ENCODE assay signal across 20 cellular contexts in genomic region chr2:238565031-238565430, GRCh38.
DNase-seq lines count a peak whose midpoint lies in the region; ATAC-seq and TF ChIP-seq lines count a peak whose summit lies in the region.
"Had no signal": no experiment of that assay in that cellular context is flagged by ENCODE, and none has a peak within 500 bp of the region (broad histone marks: within the 10 kb centered on the region; RNA-seq: fewer than 3 reads in every experiment).

No MANE protein-coding gene starts in this region.

- H3K79me1 ChIP-seq in neuronal stem cell (ENCODE audit: low read depth, low read length), result no peaks in the 10 kb centered on the region

- no CpG with 5 or more reads among the region's 6 CpGs for WGBS in neuronal stem cell (ENCODE audit: extremely low coverage in 2 of 2, insufficient read length in 2 of 2, insufficient replicate concordance in 1 of 2), 2 donors
- 73 to 86% (median 76%) methylated on average over 6 of the region's 6 CpGs for WGBS in spleen, 5 donors

- H4K8ac ChIP-seq in neuronal stem cell (ENCODE audit: low read depth, low read length), result no peak overlapping the region

- H2BK5ac ChIP-seq in neuronal stem cell (ENCODE audit: low read length), result no peak overlapping the region

- no peaks in the 10 kb centered on the region for H3K36me3 Mint-ChIP-seq in natural killer cell treated with Interleukin-12 subunit alpha and Interleukin-12 subunit beta and Interleukin-15 and Interleukin-18, amount 100 ng/mL, for 72 hours
- no peaks in the 10 kb centered on the region for H3K36me3 Mint-ChIP-seq in natural killer cell
- H3K36me3 Mint-ChIP-seq: CD8-positive, alpha-beta T cell had no signal

- no peak overlapping the region for H4K91ac ChIP-seq in neuronal stem cell (ENCODE audit: low read depth, low read length, poor library complexity)

- no peak overlapping the region for H3K18ac ChIP-seq in neuronal stem cell (ENCODE audit: low read length)

- H3K4me1 ChIP-seq in neuronal stem cell (ENCODE audit: control insufficient read depth in 2 of 2, insufficient read depth in 1 of 2, low read depth in 1 of 2, low read length in 2 of 2) (peaks cover 0 to 5% of the 10 kb centered on the region in 2 donors), spleen (no peaks in the 10 kb centered on the region)
- H3K4me1 ChIP-seq: Caco-2 had no signal

- H2AK5ac ChIP-seq in neuronal stem cell (ENCODE audit: low read depth, low read length), result peak overlapping the region; percentile 61

- H3K4me3 ChIP-seq in neuronal stem cell (ENCODE audit: low read length in 2 of 2) (no peak overlapping the region), spleen (no peak overlapping the region)
- H3K4me3 ChIP-seq: A549; BLaER1 treated with 17β-estradiol and CSF1 and Interleukin-3, amounts not matched to agents 10 nM and 100 nM had no signal

- H2BK15ac ChIP-seq in neuronal stem cell (ENCODE audit: low read length), result no peak overlapping the region

- TF ChIP-seq CTCF in natural killer cell (IDR thresholded peaks at IDR 0.05) (no peak), spleen (IDR thresholded peaks at IDR 0.05 in 8 of 11, conservative IDR thresholded peaks at IDR 0.05 in 3 of 11) (no peak)

- H3K27me3 Mint-ChIP-seq in natural killer cell treated with Interleukin-12 subunit alpha and Interleukin-12 subunit beta and Interleukin-15 and Interleukin-18, amount 100 ng/mL, for 72 hours, result no peaks in the 10 kb centered on the region
- peaks cover 6 to 16% of the 10 kb centered on the region in 2 donors for H3K27me3 Mint-ChIP-seq in natural killer cell (ENCODE audit: low read depth in 2 of 2)
- H3K27me3 Mint-ChIP-seq: B cell; CD4-positive, alpha-beta T cell had no signal

- H2BK12ac ChIP-seq in neuronal stem cell (ENCODE audit: low read length), result no peak overlapping the region

- intact Hi-C loops in natural killer cell (cut with micrococcal nuclease), result no loop called here
- intact Hi-C loops in spleen (cut with DNase I; ENCODE audit: low total_unique reads), result no loop called here

- no peaks in the 10 kb centered on the region for H3K9me3 ChIP-seq in neuronal stem cell (replicated peaks in 1 of 2; ENCODE audit: control insufficient read depth in 2 of 2, insufficient read depth in 1 of 2, low read depth in 1 of 2, low read length in 2 of 2)
- no peaks in the 10 kb centered on the region for H3K9me3 ChIP-seq in spleen
- H3K9me3 ChIP-seq: BLaER1 treated with 17β-estradiol and CSF1 and Interleukin-3, amounts not matched to agents 10 nM and 100 nM; Caco-2 had no signal

- H3K27ac ChIP-seq in neuronal stem cell (replicated peaks; ENCODE audit: low read length), result no peak overlapping the region
- no peak overlapping the region for H3K27ac ChIP-seq in spleen
- H3K27ac ChIP-seq: 22Rv1; BLaER1 treated with 17β-estradiol and CSF1 and Interleukin-3, amounts not matched to agents 10 nM and 100 nM; C4-2B had no signal

- no peak overlapping the region for H3K14ac ChIP-seq in neuronal stem cell (ENCODE audit: low read length)

- H2BK120ac ChIP-seq in neuronal stem cell (ENCODE audit: low read depth, low read length), result no peak overlapping the region

- H3K4me2 ChIP-seq in neuronal stem cell (ENCODE audit: insufficient read depth, low read length, poor library complexity, severe bottlenecking), result no peak overlapping the region
- H3K4me2 ChIP-seq: A549; BLaER1 treated with 17β-estradiol and CSF1 and Interleukin-3, amounts not matched to agents 10 nM and 100 nM had no signal

- H3K4ac ChIP-seq in neuronal stem cell (ENCODE audit: low read length), result no peak overlapping the region

- no peak for ATAC-seq in natural killer cell treated with Interleukin-12 subunit alpha and Interleukin-12 subunit beta and Interleukin-15 and Interleukin-18, amount 100 ng/mL, for 72 hours
- ATAC-seq in natural killer cell, result no peak
- ATAC-seq: A549; CD8-positive, alpha-beta T cell had no signal

- no peaks in the 10 kb centered on the region for H3K9me3 Mint-ChIP-seq in natural killer cell treated with Interleukin-12 subunit alpha and Interleukin-12 subunit beta and Interleukin-15 and Interleukin-18, amount 100 ng/mL, for 72 hours
- H3K9me3 Mint-ChIP-seq in natural killer cell, result no peaks in the 10 kb centered on the region
- H3K9me3 Mint-ChIP-seq: CD4-positive, alpha-beta T cell; CD8-positive, alpha-beta T cell had no signal

- H3K23ac ChIP-seq in neuronal stem cell (ENCODE audit: low read depth, low read length, poor library complexity), result no peak overlapping the region

- no peak overlapping the region for H2AFZ ChIP-seq in neuronal stem cell (ENCODE audit: low read length)

- H3K4me1 Mint-ChIP-seq in natural killer cell treated with Interleukin-12 subunit alpha and Interleukin-12 subunit beta and Interleukin-15 and Interleukin-18, amount 100 ng/mL, for 72 hours (ENCODE audit: low read depth in 2 of 2), result no peaks in the 10 kb centered on the region
- H3K4me1 Mint-ChIP-seq in natural killer cell, result no peaks in the 10 kb centered on the region
- H3K4me1 Mint-ChIP-seq: B cell had no signal

- no peaks in the 10 kb centered on the region for H3K36me3 ChIP-seq in neuronal stem cell (replicated peaks in 1 of 2; ENCODE audit: control insufficient read depth in 2 of 2, insufficient read depth in 2 of 2, low read length in 2 of 2)
- H3K36me3 ChIP-seq in spleen, result no peaks in the 10 kb centered on the region
- H3K36me3 ChIP-seq: BLaER1 treated with 17β-estradiol and CSF1 and Interleukin-3, amounts not matched to agents 10 nM and 100 nM had no signal

- peak; percentile 36 for DNase-seq in activated effector memory CD4-positive, alpha-beta T cell treated with anti-CD3 and anti-CD28 coated beads, Interleukin-2, amount 50 U/mL, for 16 hours
- DNase-seq in activated effector memory CD4-positive, alpha-beta T cell treated with Interleukin-2 at 50 U/mL for 16 hours, result no peak
- peak; percentile 25 for DNase-seq in natural killer cell treated with Interleukin-12 subunit alpha and Interleukin-12 subunit beta and Interleukin-15 and Interleukin-18, amount 100 ng/mL, for 72 hours (ENCODE audit: low spot score)
- DNase-seq in natural killer cell (no peak), neuronal stem cell (ENCODE audit: low spot score) (no peak), spleen (peak; percentile 56), NCI-H1436 (lab: John Stamatoyannopoulos, UW) (no peak), NCI-H2107 (lab: John Stamatoyannopoulos, UW) (no peak)
- DNase-seq: AML-193; Caco-2; Calu3; CD4-positive, alpha-beta T cell; CD8-positive, alpha-beta T cell; DMS79 treated with DMSO at 0.1 percent for 48 hours; GF-D8 had no signal

- H3K27me3 ChIP-seq in neuronal stem cell (ENCODE audit: control insufficient read depth in 3 of 3, insufficient read depth in 3 of 3, low read depth in 1 of 3, low read length in 3 of 3) (peaks cover 0 to 12% (median 0%) of the 10 kb centered on the region in 3 experiments), spleen (replicated peaks in 1 of 7) (peaks cover 0 to 48% (median 0%) of the 10 kb centered on the region in 7 donors)
- H3K27me3 ChIP-seq: BLaER1 treated with 17β-estradiol and CSF1 and Interleukin-3, amounts not matched to agents 10 nM and 100 nM had no signal

- H3K9ac ChIP-seq in neuronal stem cell (ENCODE audit: low read depth, low read length, poor library complexity), result no peak overlapping the region
- H3K9ac ChIP-seq: BLaER1 treated with 17β-estradiol and CSF1 and Interleukin-3, amounts not matched to agents 10 nM and 100 nM had no signal

- no peak overlapping the region for H3K4me3 Mint-ChIP-seq in natural killer cell treated with Interleukin-12 subunit alpha and Interleukin-12 subunit beta and Interleukin-15 and Interleukin-18, amount 100 ng/mL, for 72 hours
- H3K4me3 Mint-ChIP-seq in natural killer cell, result no peak overlapping the region
- H3K4me3 Mint-ChIP-seq: B cell; CD4-positive, alpha-beta T cell; CD8-positive, alpha-beta T cell had no signal

- no peak overlapping the region for H3K27ac Mint-ChIP-seq in natural killer cell treated with Interleukin-12 subunit alpha and Interleukin-12 subunit beta and Interleukin-15 and Interleukin-18, amount 100 ng/mL, for 72 hours
- no peak overlapping the region for H3K27ac Mint-ChIP-seq in natural killer cell
- H3K27ac Mint-ChIP-seq: B cell; CD4-positive, alpha-beta T cell; CD8-positive, alpha-beta T cell had no signal

- TF ChIP-seq POLR2A in spleen (IDR thresholded peaks at IDR 0.05), result no peak

Comparison
In these comparisons a context has a peak if more than half of its experiments do, and no peak if none do; other contexts are left out.
1. DNase-seq: peak in activated effector memory CD4-positive, alpha-beta T cell treated with anti-CD3 and anti-CD28 coated beads, Interleukin-2, amount 50 U/mL, for 16 hours (single experiment), natural killer cell treated with Interleukin-12 subunit alpha and Interleukin-12 subunit beta and Interleukin-15 and Interleukin-18, amount 100 ng/mL, for 72 hours (single experiment) and spleen (single experiment); none in activated effector memory CD4-positive, alpha-beta T cell treated with Interleukin-2 at 50 U/mL for 16 hours (single experiment), natural killer cell (single experiment), neuronal stem cell (single experiment), NCI-H1436 (single experiment) and NCI-H2107 (single experiment).